ENCODE assay signal across 1 cellular context in genomic region chr14:49581209-49581960, GRCh38.
TF ChIP-seq lines count a peak whose summit lies in the region.

No MANE protein-coding gene starts in this region.

TF ChIP-seq in K562, 482 proteins besides CTCF, POLR2A, EP300 and RAD21:
- TF ChIP-seq GABPA (tag; conservative IDR thresholded peaks at IDR 0.05; ENCODE audit: low read depth), result no peak
- TF ChIP-seq SUPT5H (IDR thresholded peaks at IDR 0.05), result peak; percentile 6; the same call in 1 of the 2 replicates
